8 cellular contexts compared by ENCODE assay signal in genomic region chr1:1304331-1305299, GRCh38. TPM values are rescaled to one million over a fixed set of nuclear protein-coding genes. Genes with fewer than 3 reads are reported as not detected.
DNase-seq lines count a peak whose midpoint lies in the region; ATAC-seq and TF ChIP-seq lines count a peak whose summit lies in the region.

No MANE protein-coding gene starts in this region.

- POLR2A ChIA-PET in HEK293 (lab: Yijun Ruan, JAX): interaction anchor here (0.6 to 1.4 kb wide), 3 partner anchors 13 to 28 kb away, joined by 3 to 7 read pairs (median 4); no protein-coding TSS in a partner anchor

- H3K79me2 ChIP-seq in mesendoderm (ENCODE audit: control insufficient read depth, insufficient read depth, low read length): peaks cover 3% of the 10 kb centered on the region

- TF ChIP-seq POLR2A in thyroid gland (IDR thresholded peaks at IDR 0.05): no peak

- no peak overlapping the region for H3K4ac ChIP-seq in mesendoderm (ENCODE audit: low read depth, low read length)

- no peak overlapping the region for H2BK15ac ChIP-seq in mesendoderm (replicated peaks; ENCODE audit: low read depth)

- no peak overlapping the region for H4K5ac ChIP-seq in mesendoderm (ENCODE audit: low read length)

- peak overlapping the region; percentile 5 for H3K18ac ChIP-seq in mesendoderm (ENCODE audit: low read length)

- H3K36me3 ChIP-seq in HEK293 (ENCODE audit: control insufficient read depth in 2 of 2, insufficient read depth in 1 of 2, low read length in 2 of 2) (peaks cover 0 to 12% of the 10 kb centered on the region in 2 experiments; a peak in 2 of 3 replicates), RWPE2 (ENCODE audit: low read depth) (peaks cover 2% of the 10 kb centered on the region; the same call in 1 of the 2 replicates), endocrine pancreas (ENCODE audit: control insufficient read depth, insufficient read depth, low read length) (no peaks in the 10 kb centered on the region), mesendoderm (ENCODE audit: control insufficient read depth, insufficient read depth, low read length) (no peaks in the 10 kb centered on the region), thyroid gland (no peaks in the 10 kb centered on the region)

- H3K27me3 ChIP-seq in RWPE2 (ENCODE audit: insufficient read depth, poor library complexity, severe bottlenecking) (no peaks in the 10 kb centered on the region), endocrine pancreas (ENCODE audit: control insufficient read depth, insufficient read depth, low read length) (no peaks in the 10 kb centered on the region), mesendoderm (ENCODE audit: insufficient read depth, low read length, poor library complexity) (no peaks in the 10 kb centered on the region), thyroid gland (no peaks in the 10 kb centered on the region)

- CTCF ChIA-PET in HEK293 (lab: Yijun Ruan, JAX): interaction anchor here (0.6 to 0.8 kb wide), 3 partner anchors 15 to 321 kb away, joined by 3 to 4 read pairs (median 3); no protein-coding TSS in a partner anchor

- H3K4me3 ChIP-seq in HEK293 (ENCODE audit: low read depth, low read length): peak overlapping the region; percentile 27
- H3K4me3 ChIP-seq in RWPE2 (ENCODE audit: severe bottlenecking): peak overlapping the region; percentile 15
- peak overlapping the region; percentile 6 for H3K4me3 ChIP-seq in endocrine pancreas (ENCODE audit: control insufficient read depth, insufficient read depth, low read length)
- H3K4me3 ChIP-seq in mesendoderm (ENCODE audit: low read length): no peak overlapping the region
- H3K4me3 ChIP-seq in thyroid gland (replicated peaks in 1 of 3): no peak overlapping the region

- no peak overlapping the region for H2BK120ac ChIP-seq in mesendoderm (ENCODE audit: low read depth, low read length)

- no CpG with 5 or more reads among the region's 29 CpGs for WGBS in mesendoderm (ENCODE audit: extremely low coverage, insufficient coverage, low lambda C conversion rate)
- 57 to 58% methylated on average over 8 to 21 of the region's 29 CpGs for WGBS in thyroid gland, 2 donors

- TF ChIP-seq CTCF in HEK293 (tag by site-specific recombination; IDR thresholded peaks at IDR 0.05) (no peak), RWPE2 (IDR thresholded peaks at IDR 0.05; ENCODE audit: poor library complexity, severe bottlenecking) (no peak), thyroid gland (IDR thresholded peaks at IDR 0.05) (no peak)

- peak overlapping the region; percentile 82 for H3K27ac ChIP-seq in HEK293 (ENCODE audit: extremely low read depth, low read depth, low read length)
- H3K27ac ChIP-seq in RWPE2 (ENCODE audit: poor library complexity, severe bottlenecking): peak overlapping the region; percentile 89
- H3K27ac ChIP-seq in mesendoderm (ENCODE audit: low read depth, low read length): peak overlapping the region; percentile 68
- peak overlapping the region in 2 of 3 donors; percentile 27 to 53 for H3K27ac ChIP-seq in thyroid gland

- no peak overlapping the region for H3K23ac ChIP-seq in mesendoderm (ENCODE audit: low read length)

- intact Hi-C loops in thyroid gland (cut with DNase I): no loop called here

- H3K56ac ChIP-seq in mesendoderm (ENCODE audit: low read length): peak overlapping the region; percentile 78

- no peaks in the 10 kb centered on the region for H3K9me3 ChIP-seq in HEK293 (ENCODE audit: control insufficient read depth, insufficient read depth, low read depth, low read length)
- H3K9me3 ChIP-seq in RWPE2 (ENCODE audit: severe bottlenecking): no peaks in the 10 kb centered on the region
- no peaks in the 10 kb centered on the region for H3K9me3 ChIP-seq in endocrine pancreas (ENCODE audit: control insufficient read depth, low read length)
- H3K9me3 ChIP-seq in thyroid gland: no peaks in the 10 kb centered on the region

- peaks cover 11% of the 10 kb centered on the region for H3K79me1 ChIP-seq in mesendoderm (ENCODE audit: low read length)

- H3K4me2 ChIP-seq in mesendoderm (ENCODE audit: low read length): peak overlapping the region; percentile 30

- DNase-seq in AG08395 (ENCODE audit: low spot score): peak; percentile 78
- DNase-seq in RWPE2 (ENCODE audit: low spot score): peak; percentile 92
- peak; percentile 93 for DNase-seq in mesendoderm
- peak; percentile 26 to 31 for DNase-seq in thyroid gland

- H2AK5ac ChIP-seq in mesendoderm (ENCODE audit: low read length): no peak overlapping the region

- no peak overlapping the region for H2BK5ac ChIP-seq in mesendoderm (ENCODE audit: low read length)

- no peak overlapping the region for H4K8ac ChIP-seq in mesendoderm (ENCODE audit: low read depth, low read length)

- H3K4me1 ChIP-seq in HEK293 (ENCODE audit: control insufficient read depth, insufficient read depth, low read length): peaks cover 20% of the 10 kb centered on the region
- peaks cover 31% of the 10 kb centered on the region for H3K4me1 ChIP-seq in RWPE2 (ENCODE audit: insufficient read depth, poor library complexity, severe bottlenecking)
- H3K4me1 ChIP-seq in endocrine pancreas (ENCODE audit: control insufficient read depth, insufficient read depth, low read length): no peaks in the 10 kb centered on the region
- H3K4me1 ChIP-seq in mesendoderm (ENCODE audit: control insufficient read depth, low read depth, low read length): peaks cover 11% of the 10 kb centered on the region
- H3K4me1 ChIP-seq in thyroid gland: peaks cover 32 to 37% of the 10 kb centered on the region in 2 donors

- H3K9ac ChIP-seq in endocrine pancreas (ENCODE audit: control insufficient read depth, insufficient read depth, low read length) (peak overlapping the region; percentile 94), mesendoderm (ENCODE audit: low read length) (peak overlapping the region; percentile 65)

- ATAC-seq in RWPE2 (ENCODE audit: low read depth) (peak; percentile 27), GM21786 (IDR thresholded peaks at IDR 0.05; ENCODE audit: unreplicated experiment) (no peak), GM19455 (IDR thresholded peaks at IDR 0.05; ENCODE audit: unreplicated experiment) (no peak)

TF ChIP-seq in HEK293, 187 proteins besides CTCF, POLR2A, EP300 and RAD21 (continues in another document):
- peak; percentile 41 for TF ChIP-seq EGR2 (tag by site-specific recombination; IDR thresholded peaks at IDR 0.05; ENCODE audit: low read depth)
- peak; percentile 92 for TF ChIP-seq GLIS1 (tag by site-specific recombination; IDR thresholded peaks at IDR 0.05)
- TF ChIP-seq WT1 (tag by site-specific recombination; IDR thresholded peaks at IDR 0.05): peak; percentile 30; the same call in 1 of the 2 replicates
- no peak for TF ChIP-seq ZNF596 (tag by site-specific recombination; IDR thresholded peaks at IDR 0.05)
- peak; percentile 98 for TF ChIP-seq ATF2 (tag by site-specific recombination; IDR thresholded peaks at IDR 0.05; ENCODE audit: low read depth)
- TF ChIP-seq KLF1 (tag by site-specific recombination; IDR thresholded peaks at IDR 0.05): peak; percentile 71; the same call in 1 of the 2 replicates
- no peak for TF ChIP-seq ZNF426 (tag by site-specific recombination; IDR thresholded peaks at IDR 0.05)
- TF ChIP-seq ZNF324 (tag by site-specific recombination; IDR thresholded peaks at IDR 0.05): peak; percentile 81; the same call in 1 of the 2 replicates
- TF ChIP-seq ZNF335 (tag by site-specific recombination; conservative IDR thresholded peaks at IDR 0.05): peak; percentile 96
- TF ChIP-seq ZNF449 (tag by site-specific recombination; IDR thresholded peaks at IDR 0.05): no peak
- peak; percentile 61 for TF ChIP-seq SP3 (tag by site-specific recombination; IDR thresholded peaks at IDR 0.05)
- peak; percentile 92 for TF ChIP-seq KLF8 (tag by site-specific recombination; IDR thresholded peaks at IDR 0.05)

RNA-seq across cellular contexts. Expression of gene ACAP3, which starts 3.1 kb away (rescaled TPM):
- polyA plus RNA-seq in mesendoderm (2013, experiment 1 of 2): 7.8 TPM
- 8.1 TPM for polyA plus RNA-seq in mesendoderm (2013, experiment 2 of 2)
- total RNA-seq in thyroid gland: 10 to 100 TPM; 31.6 to 51.2 (median 42.1) TPM

RNA-seq across cellular contexts. Expression of gene PUSL1, which starts 3.8 kb away (rescaled TPM):
- polyA plus RNA-seq in mesendoderm (2013, experiment 1 of 2): 24.0 TPM
- 25.0 TPM for polyA plus RNA-seq in mesendoderm (2013, experiment 2 of 2)
- total RNA-seq in thyroid gland: 10 to 100 TPM; 24.0 to 41.4 (median 28.0) TPM

RNA-seq across cellular contexts. Expression of gene INTS11, which starts 19.8 kb away (rescaled TPM):
- 75.3 TPM for polyA plus RNA-seq in mesendoderm (2013, experiment 1 of 2)
- 73.8 TPM for polyA plus RNA-seq in mesendoderm (2013, experiment 2 of 2)
- total RNA-seq in thyroid gland: 100 to 1,000 TPM in 2 of 4 donors, 10 to 100 TPM in 2; 68.9 to 116 (median 94.7) TPM

RNA-seq across cellular contexts. Expression of gene CPTP, which starts 20.0 kb away (rescaled TPM):
- polyA plus RNA-seq in mesendoderm (2013, experiment 1 of 2): 7.5 TPM
- polyA plus RNA-seq in mesendoderm (2013, experiment 2 of 2): 7.1 TPM
- total RNA-seq in thyroid gland: 10 to 100 TPM; 16.7 to 37.3 (median 24.3) TPM

RNA-seq across cellular contexts. Expression of gene SCNN1D, which starts 24.4 kb away (rescaled TPM):
- 0.29 TPM for polyA plus RNA-seq in mesendoderm (2013, experiment 1 of 2)
- 0.27 TPM for polyA plus RNA-seq in mesendoderm (2013, experiment 2 of 2)
- total RNA-seq in thyroid gland: 1 to 10 TPM in 3 of 4 donors, under 1 TPM in 1; 0.73 to 3.2 (median 1.6) TPM

Comparison
In these comparisons a context has a peak if more than half of its experiments do, and no peak if none do; other contexts are left out.
1. DNase-seq: peak in every context shown above with its lines; median percentile 93 in mesendoderm; 92 in RWPE2; 78 in AG08395; 28 in thyroid gland.
2. H3K4me3 ChIP-seq: peak in HEK293 (single experiment), RWPE2 (single experiment) and endocrine pancreas (single experiment); none in mesendoderm (single experiment) and thyroid gland (0 of 3).
3. Peak in every context shown above with its lines, with median percentiles within 50 percentile points of each other: H3K27ac ChIP-seq.